In the genomic region with DNA sequence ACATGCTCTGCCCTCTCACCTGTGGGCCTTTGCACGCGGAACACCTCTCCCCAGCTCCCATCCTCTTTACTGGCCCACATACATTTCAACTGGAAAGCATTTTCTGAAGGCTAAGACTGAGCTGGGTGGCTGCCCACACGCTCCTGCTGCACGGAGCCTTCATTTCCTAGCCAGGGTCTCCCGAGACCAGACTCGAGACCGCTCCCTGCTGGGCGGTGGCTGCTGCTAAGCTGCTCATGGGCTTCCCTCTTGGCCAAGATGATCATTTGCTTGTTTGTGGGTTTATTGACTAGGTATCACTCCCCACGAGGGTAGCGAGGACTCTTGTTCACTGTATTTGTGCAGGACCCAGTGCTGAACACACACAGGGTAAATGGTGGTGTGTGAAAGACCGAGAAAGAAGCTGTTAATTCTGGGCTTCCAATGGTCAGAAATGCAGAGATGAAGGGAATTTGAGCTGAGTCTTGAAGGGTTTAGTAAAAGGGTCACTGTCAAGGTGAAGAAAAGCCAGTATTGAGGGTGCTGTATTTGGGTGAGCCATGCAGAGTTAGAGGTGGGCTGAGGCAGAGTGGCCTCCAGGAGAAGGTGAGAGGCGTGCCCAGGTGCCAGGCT, we compare ENCODE assay signal across 8 cellular contexts. TPM values are rescaled to one million over a fixed set of nuclear protein-coding genes. Genes with fewer than 3 reads are reported as not detected.
DNase-seq lines count a peak whose midpoint lies in the region; ATAC-seq and TF ChIP-seq lines count a peak whose summit lies in the region.

No MANE protein-coding gene starts in this region.

- H3K9me3 ChIP-seq in neuron (ENCODE audit: low read length) (no peaks in the 10 kb centered on the region), stomach (no peaks in the 10 kb centered on the region)

- peaks cover 14% of the 10 kb centered on the region for H3K4me1 Mint-ChIP-seq in activated T-helper 2 cell treated with anti-CD3 and anti-CD28 coated beads, Interferon-gamma antibody, Interleukin-2, Interleukin-4, amounts not matched to agents 10 μg/mL and 5 μg/mL and 100 μg/mL, durations not matched to agents 14 hours and 24 hours and 36 hours (ENCODE audit: low read depth)

- H3K27ac ChIP-seq in stomach, result peak overlapping the region; percentile 89 to 94 (median 92)

- intact Hi-C loops in activated T-helper 2 cell treated with anti-CD3 and anti-CD28 coated beads, Interferon-gamma antibody, Interleukin-2, Interleukin-4, amounts not matched to agents 10 μg/mL and 5 μg/mL and 100 μg/mL, durations not matched to agents 14 hours and 24 hours and 36 hours (cut with micrococcal nuclease), result loop anchor here (1.0 to 2.0 kb wide), 2 partner anchors 45 to 121 kb away; no protein-coding TSS in a partner anchor
- intact Hi-C loops in stomach (cut with DNase I; ENCODE audit: low total_unique reads), result no loop called here

- WGBS in stomach, 5 donors, result 13 to 16% (median 14%) methylated on average over 12 of the region's 12 CpGs

- H3K27ac Mint-ChIP-seq in activated T-helper 2 cell treated with anti-CD3 and anti-CD28 coated beads, Interferon-gamma antibody, Interleukin-2, Interleukin-4, amounts not matched to agents 10 μg/mL and 5 μg/mL and 100 μg/mL, durations not matched to agents 14 hours and 24 hours and 36 hours, result peak overlapping the region; percentile 88

- peaks cover 36% of the 10 kb centered on the region for H3K4me1 ChIP-seq in neuron (ENCODE audit: insufficient read depth, low read length)
- peaks cover 24 to 48% (median 44%) of the 10 kb centered on the region in 4 donors for H3K4me1 ChIP-seq in stomach

- no peak for TF ChIP-seq EP300 in stomach (IDR thresholded peaks at IDR 0.05)

- H3K27me3 ChIP-seq in neuron (ENCODE audit: insufficient read depth, low read length) (no peaks in the 10 kb centered on the region), stomach (no peaks in the 10 kb centered on the region)

- DNase-seq in NCI-H1436 (lab: John Stamatoyannopoulos, UW) (peak; percentile 50), NCI-H1436 treated with DMSO at 0.1 percent for 48 hours (lab: John Stamatoyannopoulos, UW) (no peak), RPMI7951 (ENCODE audit: low read depth) (peak; percentile 68), fibroblast of villous mesenchyme (ENCODE audit: low read depth) (peak; percentile 79), stomach (peak; percentile 76)
- peak; percentile 72 for DNase-seq in activated T-helper 2 cell treated with anti-CD3 and anti-CD28 coated beads, Interferon-gamma antibody, Interleukin-2, Interleukin-4, amounts not matched to agents 10 μg/mL and 5 μg/mL and 100 μg/mL, durations not matched to agents 14 hours and 24 hours and 36 hours (ENCODE audit: low spot score)

- no peaks in the 10 kb centered on the region for H3K27me3 Mint-ChIP-seq in activated T-helper 2 cell treated with anti-CD3 and anti-CD28 coated beads, Interferon-gamma antibody, Interleukin-2, Interleukin-4, amounts not matched to agents 10 μg/mL and 5 μg/mL and 100 μg/mL, durations not matched to agents 14 hours and 24 hours and 36 hours (ENCODE audit: low read depth)

- TF ChIP-seq CTCF in fibroblast of villous mesenchyme (IDR thresholded peaks at IDR 0.05; ENCODE audit: insufficient read depth, low read depth, low read length) (peak; percentile 81), stomach (IDR thresholded peaks at IDR 0.05) (peak in 5 of 7 experiments; percentile 14 to 58 (median 48))

- peaks cover 20% of the 10 kb centered on the region for H3K36me3 ChIP-seq in neuron (ENCODE audit: insufficient read depth, low read length)
- H3K36me3 ChIP-seq in stomach, result peaks cover 33 to 57% (median 51%) of the 10 kb centered on the region in 4 donors

- peak overlapping the region; percentile 97 for H3K4me3 Mint-ChIP-seq in activated T-helper 2 cell treated with anti-CD3 and anti-CD28 coated beads, Interferon-gamma antibody, Interleukin-2, Interleukin-4, amounts not matched to agents 10 μg/mL and 5 μg/mL and 100 μg/mL, durations not matched to agents 14 hours and 24 hours and 36 hours (ENCODE audit: low read depth)

- peak overlapping the region; percentile 65 for H2AFZ ChIP-seq in neuron (ENCODE audit: low read depth, low read length)

- ATAC-seq in HG03139 (IDR thresholded peaks at IDR 0.05; ENCODE audit: unreplicated experiment), result peak; percentile 43

- H3K4me3 ChIP-seq in fibroblast of villous mesenchyme (ENCODE audit: low read depth, low read length), result peak overlapping the region; percentile 97
- H3K4me3 ChIP-seq in neuron (ENCODE audit: low read length), result peak overlapping the region; percentile 90
- peak overlapping the region; percentile 95 to 99 (median 97) for H3K4me3 ChIP-seq in stomach

- no peak for TF ChIP-seq POLR2A in stomach (IDR thresholded peaks at IDR 0.05)

- H3K36me3 Mint-ChIP-seq in activated T-helper 2 cell treated with anti-CD3 and anti-CD28 coated beads, Interferon-gamma antibody, Interleukin-2, Interleukin-4, amounts not matched to agents 10 μg/mL and 5 μg/mL and 100 μg/mL, durations not matched to agents 14 hours and 24 hours and 36 hours (ENCODE audit: low read depth), result peaks cover 15% of the 10 kb centered on the region

- H3K9me3 Mint-ChIP-seq in activated T-helper 2 cell treated with anti-CD3 and anti-CD28 coated beads, Interferon-gamma antibody, Interleukin-2, Interleukin-4, amounts not matched to agents 10 μg/mL and 5 μg/mL and 100 μg/mL, durations not matched to agents 14 hours and 24 hours and 36 hours, result no peaks in the 10 kb centered on the region

RNA-seq across cellular contexts. Expression of a gene that starts 0.9 kb away (rescaled TPM):
- 48.7 and 55.3 TPM in 2 replicates for total RNA-seq in RPMI7951 (2014; rRNA removed; shearing (Covaris generic))
- 56.5 and 57.5 TPM in 2 replicates for total RNA-seq in activated T-helper 2 cell treated with anti-CD3 and anti-CD28 coated beads, Interferon-gamma antibody, Interleukin-2, Interleukin-4, amounts not matched to agents 10 μg/mL and 5 μg/mL and 100 μg/mL, durations not matched to agents 14 hours and 24 hours and 36 hours
- total RNA-seq in fibroblast of villous mesenchyme (34.5 and 49.6 TPM in 2 replicates), stomach (10 to 100 TPM in 3 of 5 donors, 1 to 10 TPM in 2; 2.9 to 31.4 (median 25.2) TPM)
- 100 to 1,000 TPM in 1 of 3 donors, 10 to 100 TPM in 2; 57.6 to 107 (median 91.4) TPM for polyA plus RNA-seq in stomach

RNA-seq across cellular contexts. Expression of a gene that starts 1.1 kb away (rescaled TPM):
- 23.9 and 32.1 TPM in 2 replicates for total RNA-seq in RPMI7951 (2014; rRNA removed; shearing (Covaris generic))
- total RNA-seq in activated T-helper 2 cell treated with anti-CD3 and anti-CD28 coated beads, Interferon-gamma antibody, Interleukin-2, Interleukin-4, amounts not matched to agents 10 μg/mL and 5 μg/mL and 100 μg/mL, durations not matched to agents 14 hours and 24 hours and 36 hours, result 26.1 and 27.8 TPM in 2 replicates
- total RNA-seq in fibroblast of villous mesenchyme, result 24.8 and 26.3 TPM in 2 replicates
- 100 to 1,000 TPM in 1 of 5 donors, 10 to 100 TPM in 4; 16.2 to 110 (median 51.9) TPM for total RNA-seq in stomach
- polyA plus RNA-seq in stomach, result 10 to 100 TPM in 2 of 3 donors, 1 to 10 TPM in 1; 8.6 to 16.6 (median 11.5) TPM

RNA-seq across cellular contexts. Expression of a gene that starts 8.6 kb away (rescaled TPM):
- not detected in 2 replicates for total RNA-seq in RPMI7951 (2014; rRNA removed; shearing (Covaris generic))
- not detected in 2 replicates for total RNA-seq in activated T-helper 2 cell treated with anti-CD3 and anti-CD28 coated beads, Interferon-gamma antibody, Interleukin-2, Interleukin-4, amounts not matched to agents 10 μg/mL and 5 μg/mL and 100 μg/mL, durations not matched to agents 14 hours and 24 hours and 36 hours
- total RNA-seq in fibroblast of villous mesenchyme, result not detected in 2 replicates
- total RNA-seq in stomach, result not detected
- under 1 TPM in 1 of 3 donors, not detected in 2; 0.15 TPM for polyA plus RNA-seq in stomach

RNA-seq across cellular contexts. Expression of a gene that starts 46.1 kb away (rescaled TPM):
- total RNA-seq in RPMI7951 (2014; rRNA removed; shearing (Covaris generic)), result 122 and 184 TPM in 2 replicates
- total RNA-seq in activated T-helper 2 cell treated with anti-CD3 and anti-CD28 coated beads, Interferon-gamma antibody, Interleukin-2, Interleukin-4, amounts not matched to agents 10 μg/mL and 5 μg/mL and 100 μg/mL, durations not matched to agents 14 hours and 24 hours and 36 hours, result 294 and 300 TPM in 2 replicates
- total RNA-seq in fibroblast of villous mesenchyme (39.7 and 46.1 TPM in 2 replicates), stomach (100 to 1,000 TPM in 2 of 5 donors, 10 to 100 TPM in 3; 18.1 to 340 (median 85.3) TPM)
- 100 to 1,000 TPM; 224 to 250 (median 241) TPM for polyA plus RNA-seq in stomach

RNA-seq across cellular contexts. Expression of a gene that starts 54.2 kb away (rescaled TPM):
- total RNA-seq in RPMI7951 (2014; rRNA removed; shearing (Covaris generic)), result 32.2 and 35.2 TPM in 2 replicates
- 79.9 and 90.9 TPM in 2 replicates for total RNA-seq in activated T-helper 2 cell treated with anti-CD3 and anti-CD28 coated beads, Interferon-gamma antibody, Interleukin-2, Interleukin-4, amounts not matched to agents 10 μg/mL and 5 μg/mL and 100 μg/mL, durations not matched to agents 14 hours and 24 hours and 36 hours
- total RNA-seq in fibroblast of villous mesenchyme (7.8 and 12.6 TPM in 2 replicates), stomach (100 to 1,000 TPM in 1 of 5 donors, 10 to 100 TPM in 1, 1 to 10 TPM in 3; 1.5 to 147 (median 8.7) TPM)
- 1 to 10 TPM; 3.2 to 5.2 (median 4.1) TPM for polyA plus RNA-seq in stomach
